1 cellular context compared by ENCODE assay signal in genomic region chr5:17428176-17428800, GRCh38.
TF ChIP-seq lines count a peak whose summit lies in the region.

No MANE protein-coding gene starts in this region.

TF ChIP-seq in GM23338, 12 proteins besides CTCF, POLR2A, EP300 and RAD21 (continued from another document):
- TF ChIP-seq ZNF462 (CRISPR knock-in tag; IDR thresholded peaks at IDR 0.05), result no peak
